9 cellular contexts compared by ENCODE assay signal in the genomic region with DNA sequence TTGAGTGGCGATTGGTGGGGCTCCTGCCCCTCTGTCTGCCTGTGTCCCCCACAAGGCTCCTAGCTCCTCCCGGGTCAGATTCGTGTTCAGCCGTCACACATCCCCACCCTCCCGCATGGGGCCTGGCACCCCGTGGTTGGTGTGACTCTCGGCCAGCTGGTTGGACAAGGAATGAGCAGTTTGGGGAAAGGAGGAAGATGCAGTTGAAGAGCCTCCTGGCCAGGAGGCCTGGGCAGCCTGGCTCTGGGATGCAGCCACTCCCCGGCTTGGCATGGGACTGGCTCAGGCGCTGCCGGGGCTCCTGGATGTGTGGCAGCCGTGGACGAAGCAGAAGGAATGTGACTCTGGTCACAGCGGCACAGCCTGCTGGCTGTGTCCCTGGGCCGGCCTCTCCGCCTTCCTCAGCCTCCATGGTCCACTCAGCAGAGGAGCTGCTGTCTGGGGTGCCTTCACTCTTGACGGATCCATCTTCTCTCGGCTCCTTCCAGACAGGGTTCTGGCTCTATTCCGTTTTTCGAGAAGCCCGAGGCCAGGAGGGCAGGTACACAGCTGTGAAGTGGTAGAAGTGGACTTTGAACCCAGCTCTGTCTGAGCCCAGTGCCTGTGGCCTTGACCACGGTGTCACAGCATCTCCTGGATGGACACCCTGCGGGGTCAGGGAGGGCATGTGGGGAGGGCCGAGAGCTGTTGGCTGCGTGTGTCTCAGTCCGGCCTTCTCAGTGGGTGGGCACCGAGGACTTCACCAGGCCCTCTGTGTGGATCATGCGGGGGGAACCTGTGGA. TPM values are rescaled to one million over a fixed set of nuclear protein-coding genes. Genes with fewer than 3 reads are reported as not detected.
DNase-seq lines count a peak whose midpoint lies in the region; ATAC-seq lines count a peak whose summit lies in the region.
"Had no signal": no experiment of that assay in that cellular context is flagged by ENCODE, and none has a peak within 500 bp of the region (broad histone marks: within the 10 kb centered on the region; RNA-seq: fewer than 3 reads in every experiment).

No MANE protein-coding gene starts in this region.

- peaks cover 24% of the 10 kb centered on the region for H3K4me1 Mint-ChIP-seq in activated CD4-positive, alpha-beta T cell treated with anti-CD3 and anti-CD28 coated beads, Interleukin-2, amount 10 ng/mL, durations not matched to agents 24 days and 14 days
- peaks cover 21% of the 10 kb centered on the region for H3K4me1 Mint-ChIP-seq in activated naive CD8-positive, alpha-beta T cell treated with anti-CD3 and anti-CD28 coated beads, Interleukin-2, amount 10 ng/mL, durations not matched to agents 7 days and 5 days

- peak overlapping the region; percentile 92 for H3K4me3 Mint-ChIP-seq in activated CD4-positive, alpha-beta T cell treated with anti-CD3 and anti-CD28 coated beads, Interleukin-2, amount 10 ng/mL, durations not matched to agents 24 days and 14 days
- H3K4me3 Mint-ChIP-seq in activated naive CD8-positive, alpha-beta T cell treated with anti-CD3 and anti-CD28 coated beads, Interleukin-2, amount 10 ng/mL, durations not matched to agents 7 days and 5 days, result peak overlapping the region; percentile 97

- intact Hi-C loops in activated CD4-positive, alpha-beta T cell treated with anti-CD3 and anti-CD28 coated beads, Interleukin-2, amount 10 ng/mL, durations not matched to agents 24 days and 14 days (cut with micrococcal nuclease), result loop anchor here (5.0 kb wide), 3 partner anchors 95 to 595 kb away; a partner anchor contains a TSS

- peak overlapping the region; percentile 1 for H3K27ac ChIP-seq in substantia nigra (ENCODE audit: low read depth, low read length, poor library complexity, severe bottlenecking)

- DNase-seq in activated CD4-positive, alpha-beta T cell treated with anti-CD3 and anti-CD28 coated beads, Interleukin-2, amount 10 ng/mL, durations not matched to agents 24 days and 14 days, result no peak
- DNase-seq in activated CD4-positive, alpha-beta T cell treated with anti-CD3 and anti-CD28 coated beads for 48 hours, result no peak
- no peak for DNase-seq in activated naive CD8-positive, alpha-beta T cell treated with anti-CD3 and anti-CD28 coated beads, Interleukin-2, amount 10 ng/mL, durations not matched to agents 7 days and 5 days
- DNase-seq in left lobe of liver (ENCODE audit: low spot score) (peak; percentile 93), substantia nigra (lab: John Stamatoyannopoulos, UW) (peak in 13 of 49 donors; percentile 9 to 52 (median 36)), NCI-H2196 treated with DMSO at 0.1 percent for 48 hours (lab: John Stamatoyannopoulos, UW; ENCODE audit: unreplicated experiment) (no peak), GM19238 (ENCODE audit: insufficient read length, low spot score) (no peak), foreskin melanocyte (no peak)
- DNase-seq: NCI-H1105 treated with DMSO at 0.1 percent for 48 hours had no signal

- H3K9me3 Mint-ChIP-seq in activated CD4-positive, alpha-beta T cell treated with anti-CD3 and anti-CD28 coated beads, Interleukin-2, amount 10 ng/mL, durations not matched to agents 24 days and 14 days, result no peaks in the 10 kb centered on the region
- H3K9me3 Mint-ChIP-seq in activated naive CD8-positive, alpha-beta T cell treated with anti-CD3 and anti-CD28 coated beads, Interleukin-2, amount 10 ng/mL, durations not matched to agents 7 days and 5 days, result no peaks in the 10 kb centered on the region

- no peaks in the 10 kb centered on the region for H3K27me3 Mint-ChIP-seq in activated CD4-positive, alpha-beta T cell treated with anti-CD3 and anti-CD28 coated beads, Interleukin-2, amount 10 ng/mL, durations not matched to agents 24 days and 14 days
- H3K27me3 Mint-ChIP-seq in activated naive CD8-positive, alpha-beta T cell treated with anti-CD3 and anti-CD28 coated beads, Interleukin-2, amount 10 ng/mL, durations not matched to agents 7 days and 5 days, result no peaks in the 10 kb centered on the region

- POLR2A ChIA-PET in activated naive CD8-positive, alpha-beta T cell treated with anti-CD3 and anti-CD28 coated beads, Interleukin-2, amount 10 ng/mL, durations not matched to agents 7 days and 5 days (lab: Charles Lee), result no interaction called here

- peaks cover 35% of the 10 kb centered on the region for H3K36me3 Mint-ChIP-seq in activated CD4-positive, alpha-beta T cell treated with anti-CD3 and anti-CD28 coated beads, Interleukin-2, amount 10 ng/mL, durations not matched to agents 24 days and 14 days (ENCODE audit: low read depth)
- H3K36me3 Mint-ChIP-seq in activated naive CD8-positive, alpha-beta T cell treated with anti-CD3 and anti-CD28 coated beads, Interleukin-2, amount 10 ng/mL, durations not matched to agents 7 days and 5 days, result peaks cover 10% of the 10 kb centered on the region

- peak overlapping the region; percentile 94 for H3K27ac Mint-ChIP-seq in activated CD4-positive, alpha-beta T cell treated with anti-CD3 and anti-CD28 coated beads, Interleukin-2, amount 10 ng/mL, durations not matched to agents 24 days and 14 days
- H3K27ac Mint-ChIP-seq in activated naive CD8-positive, alpha-beta T cell treated with anti-CD3 and anti-CD28 coated beads, Interleukin-2, amount 10 ng/mL, durations not matched to agents 7 days and 5 days, result no peak overlapping the region

- no peak for ATAC-seq in activated naive CD8-positive, alpha-beta T cell treated with anti-CD3 and anti-CD28 coated beads, Interleukin-2, amount 10 ng/mL, durations not matched to agents 7 days and 5 days (ENCODE audit: low read depth)
- peak; percentile 38 for ATAC-seq in left lobe of liver

RNA-seq across cellular contexts. Expression of a gene that starts 2.1 kb away (rescaled TPM):
- 68.7 and 80.3 TPM in 2 replicates for total RNA-seq in activated CD4-positive, alpha-beta T cell treated with anti-CD3 and anti-CD28 coated beads, Interleukin-2, amount 10 ng/mL, durations not matched to agents 24 days and 14 days
- 10 to 100 TPM; 50.2 to 51.8 TPM for total RNA-seq in activated naive CD8-positive, alpha-beta T cell treated with anti-CD3 and anti-CD28 coated beads, Interleukin-2, amount 10 ng/mL, durations not matched to agents 7 days and 5 days
- 44.2 TPM for total RNA-seq in left lobe of liver

RNA-seq across cellular contexts. Expression of a gene that starts 9.2 kb away (rescaled TPM):
- 0.83 and 1.0 TPM in 2 replicates for total RNA-seq in activated CD4-positive, alpha-beta T cell treated with anti-CD3 and anti-CD28 coated beads, Interleukin-2, amount 10 ng/mL, durations not matched to agents 24 days and 14 days
- total RNA-seq in activated naive CD8-positive, alpha-beta T cell treated with anti-CD3 and anti-CD28 coated beads, Interleukin-2, amount 10 ng/mL, durations not matched to agents 7 days and 5 days, result under 1 TPM; 0.40 to 0.69 TPM
- total RNA-seq in left lobe of liver, result 10.2 TPM

RNA-seq across cellular contexts. Expression of a gene that starts 22.0 kb away (rescaled TPM):
- total RNA-seq in activated CD4-positive, alpha-beta T cell treated with anti-CD3 and anti-CD28 coated beads, Interleukin-2, amount 10 ng/mL, durations not matched to agents 24 days and 14 days, result 91.4 and 93.3 TPM in 2 replicates
- total RNA-seq in activated naive CD8-positive, alpha-beta T cell treated with anti-CD3 and anti-CD28 coated beads, Interleukin-2, amount 10 ng/mL, durations not matched to agents 7 days and 5 days, result 10 to 100 TPM; 95.5 to 97.3 TPM
- 65.0 TPM for total RNA-seq in left lobe of liver

RNA-seq across cellular contexts. Expression of a gene that starts 38.7 kb away (rescaled TPM):
- 2.2 and 2.3 TPM in 2 replicates for total RNA-seq in activated CD4-positive, alpha-beta T cell treated with anti-CD3 and anti-CD28 coated beads, Interleukin-2, amount 10 ng/mL, durations not matched to agents 24 days and 14 days
- 1 to 10 TPM in 1 of 2 experiments, under 1 TPM in 1; 0.88 to 1.1 TPM for total RNA-seq in activated naive CD8-positive, alpha-beta T cell treated with anti-CD3 and anti-CD28 coated beads, Interleukin-2, amount 10 ng/mL, durations not matched to agents 7 days and 5 days
- total RNA-seq in left lobe of liver, result 0.05 TPM

RNA-seq across cellular contexts. Expression of a gene that starts 47.6 kb away (rescaled TPM):
- 65.2 and 70.3 TPM in 2 replicates for total RNA-seq in activated CD4-positive, alpha-beta T cell treated with anti-CD3 and anti-CD28 coated beads, Interleukin-2, amount 10 ng/mL, durations not matched to agents 24 days and 14 days
- total RNA-seq in activated naive CD8-positive, alpha-beta T cell treated with anti-CD3 and anti-CD28 coated beads, Interleukin-2, amount 10 ng/mL, durations not matched to agents 7 days and 5 days, result 10 to 100 TPM; 32.1 to 33.1 TPM
- 16.9 TPM for total RNA-seq in left lobe of liver
